8 cellular contexts compared by ENCODE assay signal in genomic region chr7:73715648-73716317, GRCh38. TPM values are rescaled to one million over a fixed set of nuclear protein-coding genes. Genes with fewer than 3 reads are reported as not detected.
DNase-seq lines count a peak whose midpoint lies in the region; ATAC-seq and TF ChIP-seq lines count a peak whose summit lies in the region.

No MANE protein-coding gene starts in this region.

- H3K9me3 Mint-ChIP-seq in activated naive CD8-positive, alpha-beta T cell treated with anti-CD3 and anti-CD28 coated beads for 36 hours: no peaks in the 10 kb centered on the region

- no peak for TF ChIP-seq CTCF in 22Rv1 (IDR thresholded peaks at IDR 0.05)
- TF ChIP-seq CTCF in mucosa of descending colon (IDR thresholded peaks at IDR 0.05): no peak

- no peaks in the 10 kb centered on the region for H3K9me3 ChIP-seq in mucosa of descending colon

- no peaks in the 10 kb centered on the region for H3K36me3 ChIP-seq in mucosa of descending colon (ENCODE audit: low read depth)

- H3K4me3 ChIP-seq in mucosa of descending colon: no peak overlapping the region

- H3K27ac Mint-ChIP-seq in activated naive CD8-positive, alpha-beta T cell treated with anti-CD3 and anti-CD28 coated beads for 36 hours: no peak overlapping the region

- peak overlapping the region; percentile 52 for H3K27ac ChIP-seq in 22Rv1

- H3K4me3 Mint-ChIP-seq in activated naive CD8-positive, alpha-beta T cell treated with anti-CD3 and anti-CD28 coated beads for 36 hours: no peak overlapping the region

- ATAC-seq in GM19463 (IDR thresholded peaks at IDR 0.05; ENCODE audit: unreplicated experiment) (peak; percentile 45), mucosa of descending colon (peak; percentile 73), HG03354 (IDR thresholded peaks at IDR 0.05; ENCODE audit: poor library complexity, severe bottlenecking, unreplicated experiment) (no peak), GM19395 (IDR thresholded peaks at IDR 0.05; ENCODE audit: unreplicated experiment) (no peak)

- peaks cover 3% of the 10 kb centered on the region for H3K36me3 Mint-ChIP-seq in activated naive CD8-positive, alpha-beta T cell treated with anti-CD3 and anti-CD28 coated beads for 36 hours

- H3K27me3 Mint-ChIP-seq in activated naive CD8-positive, alpha-beta T cell treated with anti-CD3 and anti-CD28 coated beads for 36 hours: peaks cover 7% of the 10 kb centered on the region

- peaks cover 23% of the 10 kb centered on the region for H3K4me1 Mint-ChIP-seq in activated naive CD8-positive, alpha-beta T cell treated with anti-CD3 and anti-CD28 coated beads for 36 hours

- intact Hi-C loops in mucosa of descending colon (cut with DNase I, micrococcal nuclease): no loop called here

- DNase-seq in NCI-H524 (lab: John Stamatoyannopoulos, UW) (peak; percentile 20 to 65), mucosa of descending colon (peak in 1 of 3 donors; percentile 64), NCI-H774 (lab: John Stamatoyannopoulos, UW) (no peak)
- DNase-seq in activated naive CD8-positive, alpha-beta T cell treated with anti-CD3 and anti-CD28 coated beads for 36 hours: peak; percentile 50

- H3K4me1 ChIP-seq in mucosa of descending colon (ENCODE audit: low read depth): peaks cover 9% of the 10 kb centered on the region

RNA-seq across cellular contexts. Expression of gene STX1A, which starts 3.7 kb away (rescaled TPM):
- 1 to 10 TPM; 4.9 TPM for total RNA-seq in activated naive CD8-positive, alpha-beta T cell treated with anti-CD3 and anti-CD28 coated beads for 36 hours
- total RNA-seq in mucosa of descending colon: 10 to 100 TPM in 1 of 3 donors, 1 to 10 TPM in 2; 5.2 to 23.9 (median 6.1) TPM

RNA-seq across cellular contexts. Expression of gene ABHD11, which starts 22.8 kb away (rescaled TPM):
- 10 to 100 TPM; 24.2 to 25.2 TPM for total RNA-seq in activated naive CD8-positive, alpha-beta T cell treated with anti-CD3 and anti-CD28 coated beads for 36 hours
- 100 to 1,000 TPM in 1 of 3 donors, 10 to 100 TPM in 2; 55.3 to 115 (median 97.3) TPM for total RNA-seq in mucosa of descending colon

RNA-seq across cellular contexts. Expression of gene BUD23, which starts 32.4 kb away (rescaled TPM):
- total RNA-seq in activated naive CD8-positive, alpha-beta T cell treated with anti-CD3 and anti-CD28 coated beads for 36 hours: 100 to 1,000 TPM; 117 to 124 TPM
- total RNA-seq in mucosa of descending colon: 10 to 100 TPM; 38.4 to 61.2 (median 43.0) TPM

RNA-seq across cellular contexts. Expression of gene DNAJC30, which starts 32.5 kb away (rescaled TPM):
- 10 to 100 TPM in 1 of 2 experiments, 1 to 10 TPM in 1; 9.5 to 10.7 TPM for total RNA-seq in activated naive CD8-positive, alpha-beta T cell treated with anti-CD3 and anti-CD28 coated beads for 36 hours
- total RNA-seq in mucosa of descending colon: 10 to 100 TPM in 2 of 3 donors, 1 to 10 TPM in 1; 8.7 to 10.5 (median 10.2) TPM

RNA-seq across cellular contexts. Expression of gene VPS37D, which starts 48.2 kb away (rescaled TPM):
- under 1 TPM; 0.44 to 0.45 TPM for total RNA-seq in activated naive CD8-positive, alpha-beta T cell treated with anti-CD3 and anti-CD28 coated beads for 36 hours
- total RNA-seq in mucosa of descending colon: 1 to 10 TPM in 1 of 3 donors, under 1 TPM in 1, not detected in 1; 0.48 to 3.3 TPM

Comparison
In these comparisons a context has a peak if more than half of its experiments do, and no peak if none do; other contexts are left out.
1. ATAC-seq: peak in GM19463 (single experiment) and mucosa of descending colon (single experiment); none in HG03354 (single experiment) and GM19395 (single experiment).